8 cellular contexts compared by ENCODE assay signal in the genomic region with DNA sequence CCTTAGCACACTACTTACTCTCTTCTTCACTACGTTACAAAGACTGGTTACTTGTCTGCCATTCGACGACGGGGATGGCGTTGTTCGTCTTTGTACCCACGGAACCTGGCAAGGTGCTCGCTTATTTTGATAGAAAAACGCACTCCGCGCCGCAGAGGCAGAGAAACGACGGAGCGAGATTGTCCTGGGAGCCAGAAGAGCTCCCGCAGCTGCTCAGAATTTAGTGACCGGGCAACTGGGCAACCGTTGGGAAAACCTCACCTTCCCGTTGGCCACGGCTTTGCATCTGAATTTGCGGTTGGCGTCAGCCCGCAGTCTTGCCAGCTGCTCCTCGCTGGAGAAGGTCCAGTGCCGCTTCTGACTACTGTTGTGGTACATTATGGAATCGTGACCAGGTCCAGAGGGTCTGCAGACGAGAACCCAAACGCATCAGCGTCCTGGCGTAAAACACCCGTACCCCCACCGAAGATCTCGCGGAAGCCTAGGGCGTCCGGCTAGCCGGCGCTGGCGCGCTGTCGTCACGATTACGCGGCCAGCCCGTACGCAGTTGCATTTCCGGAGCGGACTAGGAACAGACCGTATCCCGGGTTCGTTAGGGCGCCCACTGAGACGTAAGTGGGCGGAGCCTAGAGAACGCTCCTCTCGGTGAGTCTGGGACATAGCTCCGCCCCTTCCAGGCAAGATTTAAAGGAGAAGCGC. TPM values are rescaled to one million over a fixed set of nuclear protein-coding genes. Genes with fewer than 3 reads are reported as not detected.
DNase-seq lines count a peak whose midpoint lies in the region; ATAC-seq and TF ChIP-seq lines count a peak whose summit lies in the region.

A gene (minus strand): TSS at position 514 of the 699 bp plus-strand sequence. CDS start 136 bp downstream, at position 378.

- H3K36me3 Mint-ChIP-seq in CD14-positive monocyte: peaks cover 30 to 33% of the 10 kb centered on the region in 2 donors

- H3K9me3 Mint-ChIP-seq in CD14-positive monocyte: peaks cover 0 to 1% (median 0%) of the 10 kb centered on the region in 7 donors

- ATAC-seq in GM19397 (IDR thresholded peaks at IDR 0.05; ENCODE audit: unreplicated experiment) (peak; percentile 99), HG03571 (IDR thresholded peaks at IDR 0.05; ENCODE audit: unreplicated experiment) (peak; percentile 100), left lung (peak; percentile 99)

- peaks cover 0 to 1% (median 1%) of the 10 kb centered on the region in 3 donors for H3K27me3 Mint-ChIP-seq in CD14-positive monocyte (ENCODE audit: low read depth in 3 of 3)

- TF ChIP-seq CTCF in CD14-positive monocyte (IDR thresholded peaks at IDR 0.05) (no peak), left lung (IDR thresholded peaks at IDR 0.05) (no peak)

- peaks cover 4 to 40% of the 10 kb centered on the region in 2 donors for H3K4me1 ChIP-seq in left lung

- peak within 1 kb of the TSS; percentile 95 to 100 (median 99) for H3K27ac Mint-ChIP-seq in CD14-positive monocyte

- peak; percentile 97 for DNase-seq in CD14-positive monocyte (ENCODE audit: low spot score)
- peak; percentile 99 for DNase-seq in NCI-H82 (lab: John Stamatoyannopoulos, UW)
- DNase-seq in activated CD4-positive, alpha-beta T cell treated with anti-CD3 and anti-CD28 coated beads, Interleukin-2, amount 50 U/mL, for 48 hours: peak; percentile 96 to 97
- DNase-seq in dermis blood vessel endothelial cell: peak; percentile 99
- peak; percentile 99 for DNase-seq in left lung
- DNase-seq in stimulated activated CD4-positive, alpha-beta T cell treated with anti-CD3 and anti-CD28 coated beads, Interleukin-2, amount 100 ng/mL, for 48 hours: peak; percentile 90 to 93

- peaks cover 23% of the 10 kb centered on the region for H3K4me1 Mint-ChIP-seq in CD14-positive monocyte

- no peaks in the 10 kb centered on the region for H3K9me3 ChIP-seq in left lung

- peak within 1 kb of the TSS; percentile 74 to 79 for H3K4me3 ChIP-seq in left lung

- H3K36me3 ChIP-seq in left lung: peaks cover 0 to 32% of the 10 kb centered on the region in 2 donors

- H3K27ac ChIP-seq in left lung: peak within 1 kb of the TSS; percentile 96 to 99

- H3K4me3 Mint-ChIP-seq in CD14-positive monocyte: peak within 1 kb of the TSS; percentile 95 to 96

- no peaks in the 10 kb centered on the region for H3K27me3 ChIP-seq in left lung

- intact Hi-C loops in CD14-positive monocyte (cut with micrococcal nuclease) (loop anchor here (10.0 kb wide), 1 partner anchor 148 kb away; a partner anchor contains a TSS), left lung (cut with DNase I) (no loop called here)

RNA-seq across cellular contexts. Expression of the gene that starts here (rescaled TPM):
- polyA plus RNA-seq in CD14-positive monocyte: 10 to 100 TPM; 62.1 to 64.0 TPM
- total RNA-seq in dermis blood vessel endothelial cell: 62.5 and 74.0 TPM in 2 replicates
- total RNA-seq in left lung: 10 to 100 TPM; 31.9 to 50.1 TPM

Comparison
In these comparisons a context has a peak if more than half of its experiments do, and no peak if none do; other contexts are left out.
1. Peak in every context shown above with its lines: DNase-seq, ATAC-seq, H3K4me3 ChIP-seq and H3K27ac ChIP-seq.
2. intact Hi-C loops: an anchor here in CD14-positive monocyte (10.0 kb wide); none called in left lung.